Comparison of ENCODE assay signal across 22 cellular contexts in the genomic region with DNA sequence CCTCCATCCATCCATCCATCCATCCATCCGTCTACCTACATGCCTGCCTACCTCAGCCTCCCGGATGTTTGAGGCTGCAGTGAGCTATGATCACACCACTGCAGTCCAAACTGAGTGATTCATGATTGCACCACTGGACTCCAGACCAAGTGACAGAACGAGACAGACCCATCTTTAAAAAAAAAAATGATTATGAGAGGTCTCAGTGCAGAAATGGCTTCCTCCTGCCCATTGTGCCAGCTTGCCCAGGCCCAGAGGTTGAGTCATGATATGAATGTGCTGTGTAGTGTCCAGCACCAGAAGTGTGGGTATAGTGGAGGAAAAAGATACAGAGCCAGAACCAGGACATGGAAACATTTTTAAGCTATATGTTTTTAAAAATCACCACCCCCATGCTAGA.
"Had no signal": no experiment of that assay in that cellular context is flagged by ENCODE, and none has a peak within 500 bp of the region (broad histone marks: within the 10 kb centered on the region; RNA-seq: fewer than 3 reads in every experiment).

No MANE protein-coding gene starts in this region.

- ATAC-seq: activated T-cell treated with anti-CD3 and anti-CD28 coated beads, Interleukin-2, amount 50 U/mL, for 4 hours; gastroesophageal sphincter; heart left ventricle; left cardiac atrium; natural killer cell treated with Interleukin-12 subunit alpha and Interleukin-12 subunit beta and Interleukin-15 and Interleukin-18, amount 100 ng/mL, for 72 hours; psoas muscle; right cardiac atrium had no signal

- H3K27me3 ChIP-seq: gastroesophageal sphincter, ovary, tibial artery had no signal

- DNase-seq: activated CD4-positive, alpha-beta T cell treated with anti-CD3 and anti-CD28 coated beads for 4 hours; activated CD4-positive, alpha-beta T cell treated with anti-CD3 and anti-CD28 coated beads, Interleukin-2, amount 50 U/mL, for 48 hours; activated CD4-positive, CD25-positive, alpha-beta regulatory T cell; activated CD8-positive, alpha-beta memory T cell treated with anti-CD3 and anti-CD28 coated beads, Interleukin-2, amount 50 U/mL, for 48 hours; activated naive CD4-positive, alpha-beta T cell; activated T-cell treated with anti-CD3 and anti-CD28 coated beads, Interleukin-2, amount 50 U/mL, for 4 hours; adrenal gland; cerebellar nuclear complex; heart left ventricle; left cardiac atrium; ovary; psoas muscle; right cardiac atrium; stimulated activated CD4-positive, alpha-beta T cell treated with anti-CD3 and anti-CD28 coated beads, Interleukin-1b, Interleukin-23, amount 100 ng/mL, for 48 hours; substantia nigra; T1000; tibial artery had no signal

- H3K4me3 ChIP-seq: adrenal gland, coronary artery, gastroesophageal sphincter, heart left ventricle, ovary, psoas muscle, tibial artery had no signal

- H3K9me3 ChIP-seq: adrenal gland, gastroesophageal sphincter, heart left ventricle, neutrophil, ovary, psoas muscle, tibial artery had no signal

- H3K27ac ChIP-seq: adrenal gland, coronary artery, epithelial cell of prostate, gastroesophageal sphincter, heart left ventricle, neutrophil, ovary, psoas muscle, tibial artery had no signal

- H3K36me3 ChIP-seq: adrenal gland, gastroesophageal sphincter, heart left ventricle, neutrophil, ovary, tibial artery had no signal

- H3K4me1 ChIP-seq: psoas muscle, tibial artery had no signal
